Comparison of ENCODE assay signal across 19 cellular contexts in genomic region chr20:44035924-44036323, GRCh38.
"Had no signal": no experiment of that assay in that cellular context is flagged by ENCODE, and none has a peak within 500 bp of the region (broad histone marks: within the 10 kb centered on the region; RNA-seq: fewer than 3 reads in every experiment).

No MANE protein-coding gene starts in this region.

- H3K27me3 ChIP-seq: body of pancreas, colonic mucosa, neural progenitor cell, SJCRH30, upper lobe of left lung had no signal

- H3K4me1 Mint-ChIP-seq: activated B cell treated with CpG ODN at 0.5 μM for 24 hours, naive B cell had no signal

- H3K4me1 ChIP-seq: body of pancreas, colonic mucosa, pancreas, SJCRH30, suprapubic skin, upper lobe of left lung had no signal

- H3K4me3 ChIP-seq: body of pancreas, colonic mucosa, neural progenitor cell, pancreas, SJCRH30, suprapubic skin, upper lobe of left lung had no signal

- H3K27ac ChIP-seq: body of pancreas, colonic mucosa, neural progenitor cell, pancreas, SJCRH30, suprapubic skin, upper lobe of left lung had no signal

- H3K4me3 Mint-ChIP-seq: activated B cell treated with CpG ODN at 0.5 μM for 24 hours; activated CD4-positive, alpha-beta T cell treated with anti-CD3 and anti-CD28 coated beads, Interleukin-2, amount 10 ng/mL, durations not matched to agents 7 days and 5 days; activated naive CD4-positive, alpha-beta T cell treated with anti-CD3 and anti-CD28 coated beads, Interleukin-2, amount 50 U/mL, for 24 hours; activated T-helper 17 cell treated with anti-CD3 and anti-CD28 coated beads, Interleukin-2, amount 50 U/mL, for 72 hours; naive B cell; neural progenitor cell had no signal

- H3K9me3 ChIP-seq: body of pancreas, colonic mucosa, pancreas, SJCRH30, suprapubic skin, upper lobe of left lung had no signal

- H3K9me3 Mint-ChIP-seq: activated B cell treated with CpG ODN at 0.5 μM for 24 hours; activated CD4-positive, alpha-beta T cell treated with anti-CD3 and anti-CD28 coated beads, Interleukin-2, amount 10 ng/mL, durations not matched to agents 7 days and 5 days; activated naive CD4-positive, alpha-beta T cell treated with anti-CD3 and anti-CD28 coated beads, Interleukin-2, amount 50 U/mL, for 24 hours; activated T-helper 17 cell treated with anti-CD3 and anti-CD28 coated beads, Interleukin-2, amount 50 U/mL, for 72 hours; neural progenitor cell had no signal

- ATAC-seq: activated T-helper 17 cell treated with anti-CD3 and anti-CD28 coated beads, Interleukin-2, amount 50 U/mL, for 72 hours; body of pancreas; pancreas had no signal

- H3K27ac Mint-ChIP-seq: activated B cell treated with CpG ODN at 0.5 μM for 24 hours; activated CD4-positive, alpha-beta T cell treated with anti-CD3 and anti-CD28 coated beads, Interleukin-2, amount 10 ng/mL, durations not matched to agents 7 days and 5 days; activated naive CD4-positive, alpha-beta T cell treated with anti-CD3 and anti-CD28 coated beads, Interleukin-2, amount 50 U/mL, for 24 hours; activated T-helper 17 cell treated with anti-CD3 and anti-CD28 coated beads, Interleukin-2, amount 50 U/mL, for 72 hours; naive B cell; neural progenitor cell had no signal

- DNase-seq: activated B cell treated with CpG ODN at 0.5 μM for 24 hours; activated CD4-positive, alpha-beta T cell treated with anti-CD3 and anti-CD28 coated beads, Interleukin-2, amount 10 ng/mL, durations not matched to agents 7 days and 5 days; amniotic stem cell; body of pancreas; central memory CD4-positive, alpha-beta T cell; colonic mucosa; hippocampal formation; kidney; naive B cell; pancreas; SJCRH30; stimulated activated CD4-positive, alpha-beta T cell treated with anti-CD3 and anti-CD28 coated beads, Interleukin-4, amount 100 ng/mL, for 1 hour; stimulated activated naive CD4-positive, alpha-beta T cell; T-helper 2 cell had no signal

- H3K36me3 ChIP-seq: colonic mucosa, neural progenitor cell, pancreas, SJCRH30, suprapubic skin, upper lobe of left lung had no signal
